In genomic region chr9:32045513-32045912, GRCh38 we compare ENCODE assay signal across 23 cellular contexts.
"Had no signal": no experiment of that assay in that cellular context is flagged by ENCODE, and none has a peak within 500 bp of the region (broad histone marks: within the 10 kb centered on the region; RNA-seq: fewer than 3 reads in every experiment).

No MANE protein-coding gene starts in this region.

- H3K4me3 ChIP-seq: colonic mucosa, coronary artery, dorsolateral prefrontal cortex, esophagus muscularis mucosa, esophagus squamous epithelium, gastrocnemius medialis, gastroesophageal sphincter, heart left ventricle, heart right ventricle had no signal

- H3K9me3 ChIP-seq: colonic mucosa, esophagus muscularis mucosa, esophagus squamous epithelium, gastrocnemius medialis, gastroesophageal sphincter, heart left ventricle had no signal

- H3K36me3 ChIP-seq: colonic mucosa, esophagus muscularis mucosa, esophagus squamous epithelium, gastrocnemius medialis, gastroesophageal sphincter, heart left ventricle, heart right ventricle had no signal

- H3K27me3 ChIP-seq: colonic mucosa, dorsolateral prefrontal cortex, esophagus muscularis mucosa, esophagus squamous epithelium, foreskin keratinocyte, gastrocnemius medialis, gastroesophageal sphincter, heart left ventricle, heart right ventricle had no signal

- H3K27ac ChIP-seq: colonic mucosa, coronary artery, dorsolateral prefrontal cortex, epithelial cell of prostate, esophagus muscularis mucosa, esophagus squamous epithelium, foreskin keratinocyte, gastrocnemius medialis, gastroesophageal sphincter, heart left ventricle, heart right ventricle had no signal

- DNase-seq: colonic mucosa; cortex of kidney; dermis blood vessel endothelial cell; dorsolateral prefrontal cortex; effector CD4-positive, alpha-beta T cell; effector CD8-positive, alpha-beta T cell; effector memory CD4-positive, alpha-beta T cell; effector memory CD8-positive, alpha-beta T cell; endodermal cell; erythroblast; esophagus squamous epithelium; foreskin fibroblast; foreskin keratinocyte; foreskin melanocyte; gastrocnemius medialis; glutamatergic neuron; head of caudate nucleus; heart left ventricle; heart right ventricle had no signal
